In genomic region chr2:202808754-202809153, GRCh38 we compare ENCODE assay signal across 33 cellular contexts.
"Had no signal": no experiment of that assay in that cellular context is flagged by ENCODE, and none has a peak within 500 bp of the region (broad histone marks: within the 10 kb centered on the region; RNA-seq: fewer than 3 reads in every experiment).

No MANE protein-coding gene starts in this region.

- H3K4me3 Mint-ChIP-seq: activated CD4-positive, alpha-beta memory T cell treated with anti-CD3 and anti-CD28 coated beads, Interleukin-2, amount 10 ng/mL, durations not matched to agents 7 days and 5 days; activated CD4-positive, alpha-beta T cell treated with anti-CD3 and anti-CD28 coated beads, Interleukin-2, amount 10 ng/mL, durations not matched to agents 7 days and 5 days; activated naive CD8-positive, alpha-beta T cell; activated T-cell treated with anti-CD3 and anti-CD28 coated beads, Interleukin-2, amount 50 U/mL, for 24 hours; nephron; stimulated activated memory B cell treated with anti-CD40 and anti-IgM and Interleukin-4, amounts not matched to agents 10 μg/mL and 1 μg/mL and 100 μg/mL, for 72 hours; stimulated activated naive CD8-positive, alpha-beta T cell treated with anti-CD3 and anti-CD28 coated beads, Interleukin-15, amount 100 ng/mL, for 72 hours; T-helper 17 cell had no signal

- H3K27ac ChIP-seq: cardiac muscle cell, hepatocyte, upper lobe of left lung, vagina, WERI-Rb-1 had no signal

- H3K4me2 ChIP-seq: hepatocyte had no signal

- H3K79me2 ChIP-seq: hepatocyte had no signal

- H3K9me3 ChIP-seq: esophagus muscularis mucosa, gastroesophageal sphincter, sigmoid colon, upper lobe of left lung, vagina had no signal

- H3K27ac Mint-ChIP-seq: activated CD4-positive, alpha-beta memory T cell treated with anti-CD3 and anti-CD28 coated beads, Interleukin-2, amount 10 ng/mL, durations not matched to agents 7 days and 5 days; activated CD4-positive, alpha-beta T cell treated with anti-CD3 and anti-CD28 coated beads, Interleukin-2, amount 10 ng/mL, durations not matched to agents 7 days and 5 days; activated naive CD8-positive, alpha-beta T cell; activated T-cell treated with anti-CD3 and anti-CD28 coated beads, Interleukin-2, amount 50 U/mL, for 24 hours; stimulated activated memory B cell treated with anti-CD40 and anti-IgM and Interleukin-4, amounts not matched to agents 10 μg/mL and 1 μg/mL and 100 μg/mL, for 72 hours; T-helper 17 cell had no signal

- H3K27me3 ChIP-seq: cardiac muscle cell, dorsolateral prefrontal cortex, esophagus muscularis mucosa, gastroesophageal sphincter, hepatocyte, sigmoid colon, upper lobe of left lung, vagina had no signal

- DNase-seq: activated CD4-positive, alpha-beta memory T cell treated with anti-CD3 and anti-CD28 coated beads, Interleukin-2, amount 10 ng/mL, durations not matched to agents 7 days and 5 days; activated CD4-positive, alpha-beta T cell treated with anti-CD3 and anti-CD28 coated beads, Interleukin-2, amount 10 ng/mL, durations not matched to agents 7 days and 5 days; activated CD8-positive, alpha-beta memory T cell treated with anti-CD3 and anti-CD28 coated beads, Interleukin-2, amount 50 U/mL, for 48 hours; activated gamma-delta T cell; activated T-cell treated with anti-CD3 and anti-CD28 coated beads, Interleukin-2, amount 50 U/mL, for 24 hours; anterior cingulate cortex; dorsolateral prefrontal cortex; effector memory CD4-positive, alpha-beta T cell; islet precursor cell; left cardiac atrium; left ventricle myocardium superior; retina; sigmoid colon; small intestine; stimulated activated CD4-positive, alpha-beta T cell treated with anti-CD3 and anti-CD28 coated beads, Interleukin-1b, Interleukin-23, amount 100 ng/mL, for 48 hours; stimulated activated CD4-positive, alpha-beta T cell treated with anti-CD3 and anti-CD28 coated beads, Interleukin-4, amount 100 ng/mL, for 4 hours; stimulated activated CD8-positive, alpha-beta memory T cell treated with anti-CD3 and anti-CD28 coated beads, Interleukin-4, amount 100 ng/mL, for 48 hours; stimulated activated naive CD8-positive, alpha-beta T cell treated with anti-CD3 and anti-CD28 coated beads, Interleukin-15, amount 100 ng/mL, for 72 hours; substantia nigra; T-helper 17 cell; T1000; upper lobe of left lung; WERI-Rb-1 had no signal

- H3K36me3 ChIP-seq: cardiac muscle cell, upper lobe of left lung, vagina, WERI-Rb-1 had no signal

- H2AFZ ChIP-seq: hepatocyte had no signal

- H3K4me1 Mint-ChIP-seq: activated CD4-positive, alpha-beta memory T cell treated with anti-CD3 and anti-CD28 coated beads, Interleukin-2, amount 10 ng/mL, durations not matched to agents 7 days and 5 days; activated CD4-positive, alpha-beta T cell treated with anti-CD3 and anti-CD28 coated beads, Interleukin-2, amount 10 ng/mL, durations not matched to agents 7 days and 5 days; nephron; stimulated activated memory B cell treated with anti-CD40 and anti-IgM and Interleukin-4, amounts not matched to agents 10 μg/mL and 1 μg/mL and 100 μg/mL, for 72 hours; stimulated activated naive CD8-positive, alpha-beta T cell treated with anti-CD3 and anti-CD28 coated beads, Interleukin-15, amount 100 ng/mL, for 72 hours; T-helper 17 cell had no signal

- H3K4me3 ChIP-seq: cardiac muscle cell, coronary artery, dorsolateral prefrontal cortex, esophagus muscularis mucosa, gastroesophageal sphincter, hepatocyte, sigmoid colon, upper lobe of left lung, vagina had no signal

- FAIRE-seq: small intestine had no signal

- H3K27me3 Mint-ChIP-seq: activated CD4-positive, alpha-beta memory T cell treated with anti-CD3 and anti-CD28 coated beads, Interleukin-2, amount 10 ng/mL, durations not matched to agents 7 days and 5 days; activated CD4-positive, alpha-beta T cell treated with anti-CD3 and anti-CD28 coated beads, Interleukin-2, amount 10 ng/mL, durations not matched to agents 7 days and 5 days; activated naive CD8-positive, alpha-beta T cell; activated T-cell treated with anti-CD3 and anti-CD28 coated beads, Interleukin-2, amount 50 U/mL, for 24 hours; stimulated activated memory B cell treated with anti-CD40 and anti-IgM and Interleukin-4, amounts not matched to agents 10 μg/mL and 1 μg/mL and 100 μg/mL, for 72 hours; stimulated activated naive CD8-positive, alpha-beta T cell treated with anti-CD3 and anti-CD28 coated beads, Interleukin-15, amount 100 ng/mL, for 72 hours; T-helper 17 cell had no signal

- ATAC-seq: activated CD4-positive, CD25-positive, alpha-beta regulatory T cell treated with anti-CD3 and anti-CD28 coated beads, Interleukin-2, amount 50 U/mL, for 24 hours; gastroesophageal sphincter; left ventricle myocardium superior; stimulated activated memory B cell treated with anti-CD40 and anti-IgM and Interleukin-4, amounts not matched to agents 10 μg/mL and 1 μg/mL and 100 μg/mL, for 72 hours; stimulated activated naive CD8-positive, alpha-beta T cell treated with anti-CD3 and anti-CD28 coated beads, Interleukin-15, amount 100 ng/mL, for 72 hours; T-helper 17 cell had no signal
